ENCODE assay signal across 7 cellular contexts in the genomic region with DNA sequence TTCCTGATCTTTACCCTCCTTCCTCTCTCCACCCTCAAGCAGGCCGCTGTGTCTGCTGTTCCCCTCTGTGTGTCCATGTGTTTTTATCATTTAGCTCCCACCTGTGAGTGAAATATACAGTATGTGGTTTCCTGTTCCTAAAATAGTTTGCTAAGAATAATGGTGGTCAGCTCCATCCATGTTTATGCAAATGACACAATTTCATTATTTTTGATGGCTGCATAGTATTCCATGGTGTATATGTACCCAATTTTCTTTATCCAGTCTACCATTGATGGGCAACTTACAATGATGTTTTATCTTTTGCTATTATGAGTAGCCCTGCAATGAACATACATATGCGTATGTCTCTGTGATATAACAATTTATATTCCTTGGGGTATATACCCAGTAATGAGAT.
"Had no signal": no experiment of that assay in that cellular context is flagged by ENCODE, and none has a peak within 500 bp of the region (broad histone marks: within the 10 kb centered on the region; RNA-seq: fewer than 3 reads in every experiment).

No MANE protein-coding gene starts in this region.

- H3K27ac ChIP-seq: HL-60, KMS-11 had no signal

- H3K9ac ChIP-seq: KMS-11 had no signal

- ATAC-seq: HepG2 had no signal

- FAIRE-seq: HepG2, HTR-8/SVneo had no signal

- DNase-seq: IMR-90, KBM-7, KG1 had no signal

- H3K4me2 ChIP-seq: KMS-11 had no signal
